ENCODE assay signal across 22 cellular contexts in genomic region chr2:86158286-86158685, GRCh38.
"Had no signal": no experiment of that assay in that cellular context is flagged by ENCODE, and none has a peak within 500 bp of the region (broad histone marks: within the 10 kb centered on the region; RNA-seq: fewer than 3 reads in every experiment).

No MANE protein-coding gene starts in this region.

- H3K27me3 ChIP-seq: esophagus muscularis mucosa, gastroesophageal sphincter, right atrium auricular region, suprapubic skin, thyroid gland had no signal

- H3K4me2 ChIP-seq: smooth muscle cell had no signal

- H3K4me1 Mint-ChIP-seq: natural killer cell, neural crest cell had no signal

- H3K4me3 Mint-ChIP-seq: natural killer cell, neural crest cell, type B pancreatic cell had no signal

- H3K27me3 Mint-ChIP-seq: type B pancreatic cell had no signal

- H3K27ac Mint-ChIP-seq: natural killer cell, type B pancreatic cell had no signal

- H3K36me3 Mint-ChIP-seq: natural killer cell had no signal

- ATAC-seq: gastroesophageal sphincter; left lobe of liver; mucosa of descending colon; natural killer cell; stimulated activated naive CD8-positive, alpha-beta T cell treated with anti-CD3 and anti-CD28 coated beads, Interleukin-15, Interleukin-2, amounts not matched to agents 100 U/mL and 50 U/mL, for 24 hours had no signal

- DNase-seq: effector memory CD4-positive, alpha-beta T cell; foreskin fibroblast; glutamatergic neuron; islet precursor cell; mammary epithelial cell; mucosa of descending colon; natural killer cell; posterior cingulate gyrus; stimulated activated CD4-positive, alpha-beta T cell treated with anti-CD3 and anti-CD28 coated beads, Interleukin-2, amount 100 ng/mL, for 48 hours; stimulated activated naive CD8-positive, alpha-beta T cell treated with anti-CD3 and anti-CD28 coated beads, Interleukin-15, Interleukin-2, amounts not matched to agents 100 U/mL and 50 U/mL, for 24 hours; thyroid gland had no signal

- FAIRE-seq: endometrium, urothelium cell line had no signal

- H3K4me1 ChIP-seq: esophagus muscularis mucosa, gastroesophageal sphincter, right atrium auricular region, suprapubic skin, thyroid gland had no signal

- H3K27ac ChIP-seq: epithelial cell of prostate, esophagus muscularis mucosa, gastroesophageal sphincter, right atrium auricular region, suprapubic skin, thyroid gland had no signal

- H3K4me3 ChIP-seq: esophagus muscularis mucosa, gastroesophageal sphincter, mucosa of descending colon, right atrium auricular region, smooth muscle cell, suprapubic skin, thyroid gland had no signal

- H3K9me3 ChIP-seq: esophagus muscularis mucosa, gastroesophageal sphincter, mucosa of descending colon, right atrium auricular region, suprapubic skin, thyroid gland had no signal
